In the genomic region with DNA sequence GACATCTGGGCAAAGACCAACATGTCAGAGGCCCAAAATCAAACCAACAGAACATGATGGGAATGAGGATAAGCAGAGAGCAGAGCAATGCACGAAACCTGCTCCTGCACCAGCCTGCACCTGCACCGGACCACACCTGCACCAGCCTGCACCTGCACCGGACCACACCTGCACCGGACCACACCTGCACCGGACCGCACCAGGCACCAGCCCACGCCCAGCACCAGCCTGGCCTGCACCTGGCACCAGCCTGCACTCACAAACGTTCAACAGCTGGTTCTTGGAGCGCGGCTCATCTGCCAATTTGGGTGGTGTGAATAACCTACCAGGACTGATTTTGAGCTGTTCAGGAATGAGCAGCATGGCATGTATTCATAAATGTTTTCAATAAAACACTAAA, we compare ENCODE assay signal across 36 cellular contexts. TPM values are rescaled to one million over a fixed set of nuclear protein-coding genes. Genes with fewer than 3 reads are reported as not detected.
"Had no signal": no experiment of that assay in that cellular context is flagged by ENCODE, and none has a peak within 500 bp of the region (broad histone marks: within the 10 kb centered on the region; RNA-seq: fewer than 3 reads in every experiment).

No MANE protein-coding gene starts in this region.

- H3K4me1 ChIP-seq: ascending aorta, SJCRH30 had no signal

- H3K9me3 ChIP-seq: ascending aorta, MG63, SJCRH30 had no signal

- H3K27me3 ChIP-seq: ascending aorta, MG63, SJCRH30 had no signal

- H2AFZ ChIP-seq: PC-9 had no signal

- DNase-seq: activated CD4-positive, alpha-beta T cell treated with anti-CD3 and anti-CD28 coated beads, Interleukin-2, amount 10 ng/mL, durations not matched to agents 24 days and 14 days; activated CD4-positive, alpha-beta T cell treated with anti-CD3 and anti-CD28 coated beads, Interleukin-2, amount 50 U/mL, for 4 hours; activated CD4-positive, CD25-positive, alpha-beta regulatory T cell; activated CD8-positive, alpha-beta T cell treated with anti-CD3 and anti-CD28 coated beads for 36 hours; activated gamma-delta T cell; activated naive CD4-positive, alpha-beta T cell treated with Interleukin-2 at 50 U/mL for 16 hours; activated naive CD8-positive, alpha-beta T cell treated with anti-CD3 and anti-CD28 coated beads, Interleukin-2, amount 10 ng/mL, durations not matched to agents 7 days and 5 days; activated T-cell treated with anti-CD3 and anti-CD28 coated beads, Interleukin-2, amount 50 U/mL, for 1 hour; activated T-cell treated with anti-CD3 and anti-CD28 coated beads, Interleukin-2, amount 50 U/mL, for 72 hours; amygdala; caudate nucleus; Kasumi-1; KG1; MG63; NCI-H1092; NCI-H1436 treated with DMSO at 0.1 percent for 48 hours; NCI-H1694 treated with DMSO at 0.1 percent for 48 hours; NCI-H2029; NCI-H345; NCI-H524 treated with DMSO at 0.1 percent for 48 hours; NCI-H748 treated with DMSO at 0.1 percent for 48 hours; NK-92 treated with Interleukin-12 subunit alpha and Interleukin-12 subunit beta, amount 100 ng/mL, for 24 hours; PC-9; SHP77; SJCRH30; T1000; WERI-Rb-1 had no signal

- ATAC-seq: activated CD8-positive, alpha-beta T cell treated with anti-CD3 and anti-CD28 coated beads for 36 hours; activated T-cell treated with anti-CD3 and anti-CD28 coated beads, Interleukin-2, amount 50 U/mL, for 72 hours; activated T-helper 17 cell treated with anti-CD3 and anti-CD28 coated beads, Interleukin-2, amount 50 U/mL, for 72 hours had no signal

- H3K4me3 ChIP-seq: ascending aorta, MG63, PC-9, SJCRH30, SK-N-MC had no signal

- H3K27ac ChIP-seq: ascending aorta, PC-9, SJCRH30, SK-N-MC, WERI-Rb-1 had no signal

- H3K4me2 ChIP-seq: PC-9 had no signal

RNA-seq across cellular contexts. Expression of a gene that starts 39.3 kb away (rescaled TPM):
- total RNA-seq: activated CD4-positive, alpha-beta T cell treated with anti-CD3 and anti-CD28 coated beads, Interleukin-2, amount 10 ng/mL, durations not matched to agents 24 days and 14 days; activated CD8-positive, alpha-beta memory T cell treated with anti-CD3 and anti-CD28 coated beads for 36 hours; activated CD8-positive, alpha-beta T cell treated with anti-CD3 and anti-CD28 coated beads for 36 hours; activated naive CD8-positive, alpha-beta T cell treated with anti-CD3 and anti-CD28 coated beads, Interleukin-2, amount 10 ng/mL, durations not matched to agents 7 days and 5 days; activated T-cell treated with anti-CD3 and anti-CD28 coated beads, Interleukin-2, amount 50 U/mL, for 72 hours; activated T-helper 17 cell treated with anti-CD3 and anti-CD28 coated beads, Interleukin-2, amount 50 U/mL, for 72 hours; ascending aorta; NCI-H460; OCI-LY7; PC-9; T-helper 1 cell treated with Interleukin-12 subunit alpha and Interleukin-12 subunit beta and Interleukin-4 antibody, amounts not matched to agents 30 ng/mL and 1 ng/mL, for 36 hours; T-helper 2 cell treated with Interferon-gamma antibody and Interleukin-4, amounts not matched to agents 100 ng/mL and 5 ng/mL, for 36 hours had no signal
- polyA plus RNA-seq: adipose tissue had no signal
